In the genomic region with DNA sequence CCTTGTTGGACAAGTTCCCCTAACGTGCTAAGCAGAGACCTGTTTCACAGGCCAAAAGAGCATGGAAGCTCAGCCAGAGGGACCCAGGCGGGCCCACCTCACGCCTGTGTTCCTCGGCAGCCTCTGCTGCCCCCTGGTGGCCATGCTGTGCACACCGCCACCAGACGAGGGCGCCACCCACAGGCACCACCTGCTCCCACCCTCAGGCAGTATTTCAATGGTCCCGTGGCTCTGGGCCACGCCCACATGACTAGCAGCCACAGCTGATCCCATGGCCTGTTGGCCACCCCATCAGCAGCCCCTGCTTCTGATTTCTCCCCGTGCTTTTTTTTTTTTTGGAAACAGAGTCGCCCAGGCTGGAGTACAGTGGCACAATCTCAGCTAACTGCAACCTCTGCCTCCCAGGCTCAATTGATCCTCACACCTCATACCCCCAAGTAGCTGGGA, we compare ENCODE assay signal across 1 cellular context.
A peak's percentile ranks its signal among the peaks of the same experiment; 100 is the strongest.
TF ChIP-seq lines count a peak whose summit lies in the region.

No MANE protein-coding gene starts in this region.

TF ChIP-seq in HepG2, 621 proteins besides CTCF, POLR2A, EP300 and RAD21 (continued from another document and continues in another):
- TF ChIP-seq JUND (CRISPR knock-in tag; IDR thresholded peaks at IDR 0.05), result no peak
- TF ChIP-seq DR1 (CRISPR knock-in tag; IDR thresholded peaks at IDR 0.05), result no peak
- TF ChIP-seq, protein P1, sequence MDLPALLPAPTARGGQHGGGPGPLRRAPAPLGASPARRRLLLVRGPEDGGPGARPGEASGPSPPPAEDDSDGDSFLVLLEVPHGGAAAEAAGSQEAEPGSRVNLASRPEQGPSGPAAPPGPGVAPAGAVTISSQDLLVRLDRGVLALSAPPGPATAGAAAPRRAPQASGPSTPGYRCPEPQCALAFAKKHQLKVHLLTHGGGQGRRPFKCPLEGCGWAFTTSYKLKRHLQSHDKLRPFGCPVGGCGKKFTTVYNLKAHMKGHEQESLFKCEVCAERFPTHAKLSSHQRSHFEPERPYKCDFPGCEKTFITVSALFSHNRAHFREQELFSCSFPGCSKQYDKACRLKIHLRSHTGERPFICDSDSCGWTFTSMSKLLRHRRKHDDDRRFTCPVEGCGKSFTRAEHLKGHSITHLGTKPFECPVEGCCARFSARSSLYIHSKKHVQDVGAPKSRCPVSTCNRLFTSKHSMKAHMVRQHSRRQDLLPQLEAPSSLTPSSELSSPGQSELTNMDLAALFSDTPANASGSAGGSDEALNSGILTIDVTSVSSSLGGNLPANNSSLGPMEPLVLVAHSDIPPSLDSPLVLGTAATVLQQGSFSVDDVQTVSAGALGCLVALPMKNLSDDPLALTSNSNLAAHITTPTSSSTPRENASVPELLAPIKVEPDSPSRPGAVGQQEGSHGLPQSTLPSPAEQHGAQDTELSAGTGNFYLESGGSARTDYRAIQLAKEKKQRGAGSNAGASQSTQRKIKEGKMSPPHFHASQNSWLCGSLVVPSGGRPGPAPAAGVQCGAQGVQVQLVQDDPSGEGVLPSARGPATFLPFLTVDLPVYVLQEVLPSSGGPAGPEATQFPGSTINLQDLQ (CRISPR knock-in tag; IDR thresholded peaks at IDR 0.05), result no peak
- TF ChIP-seq SIN3B (IDR thresholded peaks at IDR 0.05; ENCODE audit: low read length), result no peak
- TF ChIP-seq, protein P2, sequence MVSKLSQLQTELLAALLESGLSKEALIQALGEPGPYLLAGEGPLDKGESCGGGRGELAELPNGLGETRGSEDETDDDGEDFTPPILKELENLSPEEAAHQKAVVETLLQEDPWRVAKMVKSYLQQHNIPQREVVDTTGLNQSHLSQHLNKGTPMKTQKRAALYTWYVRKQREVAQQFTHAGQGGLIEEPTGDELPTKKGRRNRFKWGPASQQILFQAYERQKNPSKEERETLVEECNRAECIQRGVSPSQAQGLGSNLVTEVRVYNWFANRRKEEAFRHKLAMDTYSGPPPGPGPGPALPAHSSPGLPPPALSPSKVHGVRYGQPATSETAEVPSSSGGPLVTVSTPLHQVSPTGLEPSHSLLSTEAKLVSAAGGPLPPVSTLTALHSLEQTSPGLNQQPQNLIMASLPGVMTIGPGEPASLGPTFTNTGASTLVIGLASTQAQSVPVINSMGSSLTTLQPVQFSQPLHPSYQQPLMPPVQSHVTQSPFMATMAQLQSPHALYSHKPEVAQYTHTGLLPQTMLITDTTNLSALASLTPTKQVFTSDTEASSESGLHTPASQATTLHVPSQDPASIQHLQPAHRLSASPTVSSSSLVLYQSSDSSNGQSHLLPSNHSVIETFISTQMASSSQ (IDR thresholded peaks at IDR 0.05; ENCODE audit: low read depth), result no peak
- TF ChIP-seq, protein P2 (CRISPR knock-in tag; IDR thresholded peaks at IDR 0.05; ENCODE audit: borderline replicate concordance), result no peak
- TF ChIP-seq, protein P3, sequence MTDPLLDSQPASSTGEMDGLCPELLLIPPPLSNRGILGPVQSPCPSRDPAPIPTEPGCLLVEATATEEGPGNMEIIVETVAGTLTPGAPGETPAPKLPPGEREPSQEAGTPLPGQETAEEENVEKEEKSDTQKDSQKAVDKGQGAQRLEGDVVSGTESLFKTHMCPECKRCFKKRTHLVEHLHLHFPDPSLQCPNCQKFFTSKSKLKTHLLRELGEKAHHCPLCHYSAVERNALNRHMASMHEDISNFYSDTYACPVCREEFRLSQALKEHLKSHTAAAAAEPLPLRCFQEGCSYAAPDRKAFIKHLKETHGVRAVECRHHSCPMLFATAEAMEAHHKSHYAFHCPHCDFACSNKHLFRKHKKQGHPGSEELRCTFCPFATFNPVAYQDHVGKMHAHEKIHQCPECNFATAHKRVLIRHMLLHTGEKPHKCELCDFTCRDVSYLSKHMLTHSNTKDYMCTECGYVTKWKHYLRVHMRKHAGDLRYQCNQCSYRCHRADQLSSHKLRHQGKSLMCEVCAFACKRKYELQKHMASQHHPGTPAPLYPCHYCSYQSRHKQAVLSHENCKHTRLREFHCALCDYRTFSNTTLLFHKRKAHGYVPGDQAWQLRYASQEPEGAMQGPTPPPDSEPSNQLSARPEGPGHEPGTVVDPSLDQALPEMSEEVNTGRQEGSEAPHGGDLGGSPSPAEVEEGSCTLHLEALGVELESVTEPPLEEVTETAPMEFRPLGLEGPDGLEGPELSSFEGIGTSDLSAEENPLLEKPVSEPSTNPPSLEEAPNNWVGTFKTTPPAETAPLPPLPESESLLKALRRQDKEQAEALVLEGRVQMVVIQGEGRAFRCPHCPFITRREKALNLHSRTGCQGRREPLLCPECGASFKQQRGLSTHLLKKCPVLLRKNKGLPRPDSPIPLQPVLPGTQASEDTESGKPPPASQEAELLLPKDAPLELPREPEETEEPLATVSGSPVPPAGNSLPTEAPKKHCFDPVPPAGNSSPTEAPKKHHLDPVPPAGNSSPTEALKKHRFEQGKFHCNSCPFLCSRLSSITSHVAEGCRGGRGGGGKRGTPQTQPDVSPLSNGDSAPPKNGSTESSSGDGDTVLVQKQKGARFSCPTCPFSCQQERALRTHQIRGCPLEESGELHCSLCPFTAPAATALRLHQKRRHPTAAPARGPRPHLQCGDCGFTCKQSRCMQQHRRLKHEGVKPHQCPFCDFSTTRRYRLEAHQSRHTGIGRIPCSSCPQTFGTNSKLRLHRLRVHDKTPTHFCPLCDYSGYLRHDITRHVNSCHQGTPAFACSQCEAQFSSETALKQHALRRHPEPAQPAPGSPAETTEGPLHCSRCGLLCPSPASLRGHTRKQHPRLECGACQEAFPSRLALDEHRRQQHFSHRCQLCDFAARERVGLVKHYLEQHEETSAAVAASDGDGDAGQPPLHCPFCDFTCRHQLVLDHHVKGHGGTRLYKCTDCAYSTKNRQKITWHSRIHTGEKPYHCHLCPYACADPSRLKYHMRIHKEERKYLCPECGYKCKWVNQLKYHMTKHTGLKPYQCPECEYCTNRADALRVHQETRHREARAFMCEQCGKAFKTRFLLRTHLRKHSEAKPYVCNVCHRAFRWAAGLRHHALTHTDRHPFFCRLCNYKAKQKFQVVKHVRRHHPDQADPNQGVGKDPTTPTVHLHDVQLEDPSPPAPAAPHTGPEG (CRISPR knock-in tag; IDR thresholded peaks at IDR 0.05), result no peak
- TF ChIP-seq STAT5B (CRISPR knock-in tag; IDR thresholded peaks at IDR 0.05), result no peak
- TF ChIP-seq ARNTL (CRISPR knock-in tag; IDR thresholded peaks at IDR 0.05), result no peak; the same call in 1 of the 2 replicates
- no peak for TF ChIP-seq PHF5A (CRISPR knock-in tag; IDR thresholded peaks at IDR 0.05; ENCODE audit: low read depth, unreplicated experiment)
- TF ChIP-seq, protein P4, sequence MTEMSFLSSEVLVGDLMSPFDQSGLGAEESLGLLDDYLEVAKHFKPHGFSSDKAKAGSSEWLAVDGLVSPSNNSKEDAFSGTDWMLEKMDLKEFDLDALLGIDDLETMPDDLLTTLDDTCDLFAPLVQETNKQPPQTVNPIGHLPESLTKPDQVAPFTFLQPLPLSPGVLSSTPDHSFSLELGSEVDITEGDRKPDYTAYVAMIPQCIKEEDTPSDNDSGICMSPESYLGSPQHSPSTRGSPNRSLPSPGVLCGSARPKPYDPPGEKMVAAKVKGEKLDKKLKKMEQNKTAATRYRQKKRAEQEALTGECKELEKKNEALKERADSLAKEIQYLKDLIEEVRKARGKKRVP (CRISPR knock-in tag; IDR thresholded peaks at IDR 0.05), result no peak
- no peak for TF ChIP-seq ZNF782 (CRISPR knock-in tag; IDR thresholded peaks at IDR 0.05; ENCODE audit: borderline replicate concordance)
- no peak for TF ChIP-seq ZNF543 (CRISPR knock-in tag; IDR thresholded peaks at IDR 0.05)
- TF ChIP-seq, protein P5, sequence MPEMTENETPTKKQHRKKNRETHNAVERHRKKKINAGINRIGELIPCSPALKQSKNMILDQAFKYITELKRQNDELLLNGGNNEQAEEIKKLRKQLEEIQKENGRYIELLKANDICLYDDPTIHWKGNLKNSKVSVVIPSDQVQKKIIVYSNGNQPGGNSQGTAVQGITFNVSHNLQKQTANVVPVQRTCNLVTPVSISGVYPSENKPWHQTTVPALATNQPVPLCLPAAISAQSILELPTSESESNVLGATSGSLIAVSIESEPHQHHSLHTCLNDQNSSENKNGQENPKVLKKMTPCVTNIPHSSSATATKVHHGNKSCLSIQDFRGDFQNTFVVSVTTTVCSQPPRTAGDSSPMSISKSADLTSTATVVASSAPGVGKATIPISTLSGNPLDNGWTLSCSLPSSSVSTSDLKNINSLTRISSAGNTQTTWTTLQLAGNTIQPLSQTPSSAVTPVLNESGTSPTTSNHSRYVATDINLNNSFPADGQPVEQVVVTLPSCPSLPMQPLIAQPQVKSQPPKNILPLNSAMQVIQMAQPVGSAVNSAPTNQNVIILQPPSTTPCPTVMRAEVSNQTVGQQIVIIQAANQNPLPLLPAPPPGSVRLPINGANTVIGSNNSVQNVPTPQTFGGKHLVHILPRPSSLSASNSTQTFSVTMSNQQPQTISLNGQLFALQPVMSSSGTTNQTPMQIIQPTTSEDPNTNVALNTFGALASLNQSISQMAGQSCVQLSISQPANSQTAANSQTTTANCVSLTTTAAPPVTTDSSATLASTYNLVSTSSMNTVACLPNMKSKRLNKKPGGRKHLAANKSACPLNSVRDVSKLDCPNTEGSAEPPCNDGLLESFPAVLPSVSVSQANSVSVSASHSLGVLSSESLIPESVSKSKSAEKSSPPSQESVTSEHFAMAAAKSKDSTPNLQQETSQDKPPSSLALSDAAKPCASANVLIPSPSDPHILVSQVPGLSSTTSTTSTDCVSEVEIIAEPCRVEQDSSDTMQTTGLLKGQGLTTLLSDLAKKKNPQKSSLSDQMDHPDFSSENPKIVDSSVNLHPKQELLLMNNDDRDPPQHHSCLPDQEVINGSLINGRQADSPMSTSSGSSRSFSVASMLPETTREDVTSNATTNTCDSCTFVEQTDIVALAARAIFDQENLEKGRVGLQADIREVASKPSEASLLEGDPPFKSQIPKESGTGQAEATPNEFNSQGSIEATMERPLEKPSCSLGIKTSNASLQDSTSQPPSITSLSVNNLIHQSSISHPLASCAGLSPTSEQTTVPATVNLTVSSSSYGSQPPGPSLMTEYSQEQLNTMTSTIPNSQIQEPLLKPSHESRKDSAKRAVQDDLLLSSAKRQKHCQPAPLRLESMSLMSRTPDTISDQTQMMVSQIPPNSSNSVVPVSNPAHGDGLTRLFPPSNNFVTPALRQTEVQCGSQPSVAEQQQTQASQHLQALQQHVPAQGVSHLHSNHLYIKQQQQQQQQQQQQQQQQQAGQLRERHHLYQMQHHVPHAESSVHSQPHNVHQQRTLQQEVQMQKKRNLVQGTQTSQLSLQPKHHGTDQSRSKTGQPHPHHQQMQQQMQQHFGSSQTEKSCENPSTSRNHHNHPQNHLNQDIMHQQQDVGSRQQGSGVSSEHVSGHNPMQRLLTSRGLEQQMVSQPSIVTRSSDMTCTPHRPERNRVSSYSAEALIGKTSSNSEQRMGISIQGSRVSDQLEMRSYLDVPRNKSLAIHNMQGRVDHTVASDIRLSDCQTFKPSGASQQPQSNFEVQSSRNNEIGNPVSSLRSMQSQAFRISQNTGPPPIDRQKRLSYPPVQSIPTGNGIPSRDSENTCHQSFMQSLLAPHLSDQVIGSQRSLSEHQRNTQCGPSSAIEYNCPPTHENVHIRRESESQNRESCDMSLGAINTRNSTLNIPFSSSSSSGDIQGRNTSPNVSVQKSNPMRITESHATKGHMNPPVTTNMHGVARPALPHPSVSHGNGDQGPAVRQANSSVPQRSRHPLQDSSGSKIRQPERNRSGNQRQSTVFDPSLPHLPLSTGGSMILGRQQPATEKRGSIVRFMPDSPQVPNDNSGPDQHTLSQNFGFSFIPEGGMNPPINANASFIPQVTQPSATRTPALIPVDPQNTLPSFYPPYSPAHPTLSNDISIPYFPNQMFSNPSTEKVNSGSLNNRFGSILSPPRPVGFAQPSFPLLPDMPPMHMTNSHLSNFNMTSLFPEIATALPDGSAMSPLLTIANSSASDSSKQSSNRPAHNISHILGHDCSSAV (CRISPR knock-in tag; IDR thresholded peaks at IDR 0.05; ENCODE audit: borderline replicate concordance), result no peak
- TF ChIP-seq SMC3 (IDR thresholded peaks at IDR 0.05; ENCODE audit: low read length), result peak; percentile 79
- TF ChIP-seq, protein P6, sequence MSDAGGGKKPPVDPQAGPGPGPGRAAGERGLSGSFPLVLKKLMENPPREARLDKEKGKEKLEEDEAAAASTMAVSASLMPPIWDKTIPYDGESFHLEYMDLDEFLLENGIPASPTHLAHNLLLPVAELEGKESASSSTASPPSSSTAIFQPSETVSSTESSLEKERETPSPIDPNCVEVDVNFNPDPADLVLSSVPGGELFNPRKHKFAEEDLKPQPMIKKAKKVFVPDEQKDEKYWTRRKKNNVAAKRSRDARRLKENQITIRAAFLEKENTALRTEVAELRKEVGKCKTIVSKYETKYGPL (CRISPR knock-in tag; IDR thresholded peaks at IDR 0.05), result no peak
- TF ChIP-seq, protein P7, sequence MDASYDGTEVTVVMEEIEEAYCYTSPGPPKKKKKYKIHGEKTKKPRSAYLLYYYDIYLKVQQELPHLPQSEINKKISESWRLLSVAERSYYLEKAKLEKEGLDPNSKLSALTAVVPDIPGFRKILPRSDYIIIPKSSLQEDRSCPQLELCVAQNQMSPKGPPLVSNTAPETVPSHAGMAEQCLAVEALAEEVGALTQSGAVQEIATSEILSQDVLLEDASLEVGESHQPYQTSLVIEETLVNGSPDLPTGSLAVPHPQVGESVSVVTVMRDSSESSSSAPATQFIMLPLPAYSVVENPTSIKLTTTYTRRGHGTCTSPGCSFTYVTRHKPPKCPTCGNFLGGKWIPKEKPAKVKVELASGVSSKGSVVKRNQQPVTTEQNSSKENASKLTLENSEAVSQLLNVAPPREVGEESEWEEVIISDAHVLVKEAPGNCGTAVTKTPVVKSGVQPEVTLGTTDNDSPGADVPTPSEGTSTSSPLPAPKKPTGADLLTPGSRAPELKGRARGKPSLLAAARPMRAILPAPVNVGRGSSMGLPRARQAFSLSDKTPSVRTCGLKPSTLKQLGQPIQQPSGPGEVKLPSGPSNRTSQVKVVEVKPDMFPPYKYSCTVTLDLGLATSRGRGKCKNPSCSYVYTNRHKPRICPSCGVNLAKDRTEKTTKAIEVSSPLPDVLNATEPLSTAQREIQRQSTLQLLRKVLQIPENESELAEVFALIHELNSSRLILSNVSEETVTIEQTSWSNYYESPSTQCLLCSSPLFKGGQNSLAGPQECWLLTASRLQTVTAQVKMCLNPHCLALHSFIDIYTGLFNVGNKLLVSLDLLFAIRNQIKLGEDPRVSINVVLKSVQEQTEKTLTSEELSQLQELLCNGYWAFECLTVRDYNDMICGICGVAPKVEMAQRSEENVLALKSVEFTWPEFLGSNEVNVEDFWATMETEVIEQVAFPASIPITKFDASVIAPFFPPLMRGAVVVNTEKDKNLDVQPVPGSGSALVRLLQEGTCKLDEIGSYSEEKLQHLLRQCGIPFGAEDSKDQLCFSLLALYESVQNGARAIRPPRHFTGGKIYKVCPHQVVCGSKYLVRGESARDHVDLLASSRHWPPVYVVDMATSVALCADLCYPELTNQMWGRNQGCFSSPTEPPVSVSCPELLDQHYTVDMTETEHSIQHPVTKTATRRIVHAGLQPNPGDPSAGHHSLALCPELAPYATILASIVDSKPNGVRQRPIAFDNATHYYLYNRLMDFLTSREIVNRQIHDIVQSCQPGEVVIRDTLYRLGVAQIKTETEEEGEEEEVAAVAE (CRISPR knock-in tag; IDR thresholded peaks at IDR 0.05; ENCODE audit: borderline replicate concordance), result no peak
- TF ChIP-seq FOSL2 (CRISPR knock-in tag; IDR thresholded peaks at IDR 0.05), result peak; percentile 65
- no peak for TF ChIP-seq FOXA1 (IDR thresholded peaks at IDR 0.05)
- TF ChIP-seq FOXA1 (CRISPR knock-in tag; IDR thresholded peaks at IDR 0.05), result peak; percentile 42; the same call in 1 of the 2 replicates
- TF ChIP-seq ELF3 (CRISPR knock-in tag; IDR thresholded peaks at IDR 0.05), result 0 out of 2 replicates have a peak, but pooled peaks have one; percentile 38
